ENCODE assay signal across 10 cellular contexts in genomic region chr12:50506753-50507473, GRCh38. TPM values are rescaled to one million over a fixed set of nuclear protein-coding genes. Genes with fewer than 3 reads are reported as not detected.
A peak's percentile ranks its signal among the peaks of the same experiment; 100 is the strongest.
DNase-seq lines count a peak whose midpoint lies in the region; ATAC-seq and TF ChIP-seq lines count a peak whose summit lies in the region.
"Had no signal": no experiment of that assay in that cellular context is flagged by ENCODE, and none has a peak within 500 bp of the region (broad histone marks: within the 10 kb centered on the region; RNA-seq: fewer than 3 reads in every experiment).

No MANE protein-coding gene starts in this region.

- TF ChIP-seq CTCF in left ventricle myocardium inferior (IDR thresholded peaks at IDR 0.05; ENCODE audit: borderline replicate concordance), result no peak
- TF ChIP-seq CTCF in upper lobe of right lung (IDR thresholded peaks at IDR 0.05), result no peak

- H3K27ac ChIP-seq in left ventricle myocardium inferior (replicated peaks) (peak overlapping the region; percentile 97), caudate nucleus (ENCODE audit: low read depth, low read length) (peak overlapping the region; percentile 99), upper lobe of right lung (no peak overlapping the region)

- H3K9me3 ChIP-seq in left ventricle myocardium inferior (replicated peaks), result no peaks in the 10 kb centered on the region
- no peaks in the 10 kb centered on the region for H3K9me3 ChIP-seq in upper lobe of right lung

- H3K4me3 ChIP-seq in left ventricle myocardium inferior, result peak overlapping the region; percentile 93
- H3K4me3 ChIP-seq in upper lobe of right lung, result peak overlapping the region; percentile 93

- H3K4me1 ChIP-seq in left ventricle myocardium inferior (peaks cover 61% of the 10 kb centered on the region), upper lobe of right lung (peaks cover 41% of the 10 kb centered on the region)

- H3K36me3 ChIP-seq in left ventricle myocardium inferior (no peaks in the 10 kb centered on the region), upper lobe of right lung (no peaks in the 10 kb centered on the region)

- ATAC-seq in left cardiac atrium, result no peak
- ATAC-seq in upper lobe of right lung, result no peak
- ATAC-seq in GM21390 (IDR thresholded peaks at IDR 0.05; ENCODE audit: unreplicated experiment), result no peak

- H3K27me3 ChIP-seq in left ventricle myocardium inferior (ENCODE audit: low read depth) (no peaks in the 10 kb centered on the region), upper lobe of right lung (no peaks in the 10 kb centered on the region)

- intact Hi-C loops in left ventricle myocardium inferior (cut with micrococcal nuclease), result no loop called here
- intact Hi-C loops in left cardiac atrium (cut with DNase I), result no loop called here
- intact Hi-C loops in upper lobe of right lung (cut with DNase I), result loop anchor here (10.0 kb wide), 1 partner anchor 128 kb away; no protein-coding TSS in a partner anchor

- no peak for DNase-seq in left ventricle myocardium inferior
- no peak for DNase-seq in left cardiac atrium
- peak in 2 of 61 donors; percentile 18 to 20 for DNase-seq in caudate nucleus (lab: John Stamatoyannopoulos, UW)
- peak; percentile 31 for DNase-seq in midbrain (lab: John Stamatoyannopoulos, UW)
- no peak for DNase-seq in upper lobe of right lung
- no peak for DNase-seq in NK-92 treated with Interleukin-12 subunit alpha and Interleukin-12 subunit beta, amount 100 ng/mL, for 24 hours (lab: John Stamatoyannopoulos, UW)
- DNase-seq in NCI-H1436 treated with DMSO at 0.1 percent for 48 hours (lab: John Stamatoyannopoulos, UW), result no peak
- DNase-seq: cortex of kidney; stimulated activated CD4-positive, alpha-beta T cell treated with anti-CD3 and anti-CD28 coated beads, Interleukin-2, amount 100 ng/mL, for 24 hours had no signal

RNA-seq across cellular contexts. Expression of gene DIP2B, which starts 2.1 kb away (rescaled TPM):
- total RNA-seq in left ventricle myocardium inferior (13.2 TPM), left cardiac atrium (10 to 100 TPM; 12.7 to 12.8 TPM), upper lobe of right lung (28.6 TPM)
